36 cellular contexts compared by ENCODE assay signal in the genomic region with DNA sequence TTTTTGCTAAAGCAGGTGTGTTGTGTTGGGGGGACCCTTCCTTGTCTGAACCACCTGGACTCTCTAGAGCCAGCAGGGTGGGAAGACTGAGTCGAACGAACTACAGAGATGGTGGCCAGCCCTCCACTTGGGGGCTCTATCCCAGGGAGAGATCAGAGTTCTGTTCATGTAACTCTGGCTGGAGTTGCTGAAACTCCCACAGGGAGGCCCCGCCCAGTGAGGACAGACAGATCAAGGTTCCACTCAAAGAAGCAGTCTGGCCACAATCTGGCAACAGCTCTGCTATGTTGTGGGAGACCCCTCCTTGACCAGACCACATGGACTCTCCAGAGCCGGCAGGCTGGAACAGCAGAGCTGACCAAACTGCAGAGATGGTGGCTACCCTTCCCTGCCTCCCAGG. TPM values are rescaled to one million over a fixed set of nuclear protein-coding genes. Genes with fewer than 3 reads are reported as not detected.
"Had no signal": no experiment of that assay in that cellular context is flagged by ENCODE, and none has a peak within 500 bp of the region (broad histone marks: within the 10 kb centered on the region; RNA-seq: fewer than 3 reads in every experiment).

No MANE protein-coding gene starts in this region.

- H3K27me3 Mint-ChIP-seq: activated CD4-positive, alpha-beta memory T cell treated with anti-CD3 and anti-CD28 coated beads, Interleukin-2, amount 10 ng/mL, durations not matched to agents 7 days and 5 days; activated CD4-positive, alpha-beta T cell treated with anti-CD3 and anti-CD28 coated beads, Interleukin-2, amount 10 ng/mL, durations not matched to agents 7 days and 5 days; activated naive CD4-positive, alpha-beta T cell treated with anti-CD3 and anti-CD28 coated beads, Interleukin-2, amount 10 ng/mL, durations not matched to agents 7 days and 5 days; activated naive CD8-positive, alpha-beta T cell treated with anti-CD3 and anti-CD28 coated beads, Interleukin-2, amount 10 ng/mL, durations not matched to agents 7 days and 5 days; activated T-cell treated with anti-CD3 and anti-CD28 coated beads, Interleukin-2, amount 50 U/mL, for 24 hours; central memory CD8-positive, alpha-beta T cell; effector memory CD8-positive, alpha-beta T cell had no signal

- DNase-seq: activated CD4-positive, alpha-beta memory T cell treated with anti-CD3 and anti-CD28 coated beads, Interleukin-2, amount 10 ng/mL, durations not matched to agents 7 days and 5 days; activated CD4-positive, alpha-beta T cell treated with anti-CD3 and anti-CD28 coated beads for 1 hour; activated CD4-positive, alpha-beta T cell treated with anti-CD3 and anti-CD28 coated beads for 4 hours; activated CD4-positive, alpha-beta T cell treated with anti-CD3 and anti-CD28 coated beads, Interleukin-2, amount 10 ng/mL, durations not matched to agents 7 days and 5 days; activated CD4-positive, alpha-beta T cell treated with anti-CD3 and anti-CD28 coated beads, Interleukin-2, amount 50 U/mL, for 4 hours; activated CD8-positive, alpha-beta memory T cell treated with anti-CD3 and anti-CD28 coated beads, Interleukin-2, amount 50 U/mL, for 48 hours; activated gamma-delta T cell; activated naive CD4-positive, alpha-beta T cell; activated naive CD4-positive, alpha-beta T cell treated with anti-CD3 and anti-CD28 coated beads, Interleukin-2, amount 10 ng/mL, durations not matched to agents 7 days and 5 days; activated naive CD8-positive, alpha-beta T cell treated with anti-CD3 and anti-CD28 coated beads, Interleukin-2, amount 10 ng/mL, durations not matched to agents 7 days and 5 days; activated T-cell treated with anti-CD3 and anti-CD28 coated beads for 4 hours; activated T-cell treated with anti-CD3 and anti-CD28 coated beads, Interleukin-2, amount 50 U/mL, for 24 hours; activated T-cell treated with anti-CD3 and anti-CD28 coated beads, Interleukin-2, amount 50 U/mL, for 72 hours; cortex of kidney; dermis blood vessel endothelial cell; effector CD4-positive, alpha-beta T cell; effector memory CD8-positive, alpha-beta T cell; erythroblast; foreskin melanocyte; heart right ventricle; T-helper 2 cell had no signal

- ATAC-seq: activated naive CD4-positive, alpha-beta T cell treated with anti-CD3 and anti-CD28 coated beads, Interleukin-2, amount 50 U/mL, for 72 hours; activated T-cell treated with anti-CD3 and anti-CD28 coated beads, Interleukin-2, amount 50 U/mL, for 72 hours; effector memory CD8-positive, alpha-beta T cell; gastroesophageal sphincter; heart right ventricle; WTC11 had no signal

- H3K4me3 Mint-ChIP-seq: activated CD4-positive, alpha-beta memory T cell treated with anti-CD3 and anti-CD28 coated beads, Interleukin-2, amount 10 ng/mL, durations not matched to agents 7 days and 5 days; activated CD4-positive, alpha-beta T cell treated with anti-CD3 and anti-CD28 coated beads, Interleukin-2, amount 10 ng/mL, durations not matched to agents 7 days and 5 days; activated naive CD4-positive, alpha-beta T cell treated with anti-CD3 and anti-CD28 coated beads, Interleukin-2, amount 10 ng/mL, durations not matched to agents 7 days and 5 days; activated naive CD8-positive, alpha-beta T cell treated with anti-CD3 and anti-CD28 coated beads, Interleukin-2, amount 10 ng/mL, durations not matched to agents 7 days and 5 days; activated T-cell treated with anti-CD3 and anti-CD28 coated beads, Interleukin-2, amount 50 U/mL, for 24 hours; activated T-cell treated with anti-CD3 and anti-CD28 coated beads, Interleukin-2, amount 50 U/mL, for 72 hours; brain; central memory CD8-positive, alpha-beta T cell; effector memory CD8-positive, alpha-beta T cell; WTC11 had no signal

- H3K27me3 ChIP-seq: ascending aorta, breast epithelium, esophagus muscularis mucosa, gastroesophageal sphincter, heart right ventricle had no signal

- H3K4me1 Mint-ChIP-seq: activated CD4-positive, alpha-beta memory T cell treated with anti-CD3 and anti-CD28 coated beads, Interleukin-2, amount 10 ng/mL, durations not matched to agents 7 days and 5 days; activated CD4-positive, alpha-beta T cell treated with anti-CD3 and anti-CD28 coated beads, Interleukin-2, amount 10 ng/mL, durations not matched to agents 7 days and 5 days; activated naive CD4-positive, alpha-beta T cell treated with anti-CD3 and anti-CD28 coated beads, Interleukin-2, amount 10 ng/mL, durations not matched to agents 7 days and 5 days; activated naive CD8-positive, alpha-beta T cell treated with anti-CD3 and anti-CD28 coated beads, Interleukin-2, amount 10 ng/mL, durations not matched to agents 7 days and 5 days; brain; central memory CD8-positive, alpha-beta T cell; WTC11 had no signal

- H3K36me3 ChIP-seq: ascending aorta, breast epithelium, esophagus muscularis mucosa, gastroesophageal sphincter, heart right ventricle had no signal

- H3K36me3 Mint-ChIP-seq: activated naive CD4-positive, alpha-beta T cell treated with anti-CD3 and anti-CD28 coated beads, Interleukin-2, amount 10 ng/mL, durations not matched to agents 7 days and 5 days; activated naive CD8-positive, alpha-beta T cell treated with anti-CD3 and anti-CD28 coated beads, Interleukin-2, amount 10 ng/mL, durations not matched to agents 7 days and 5 days; brain had no signal

- H3K4me3 ChIP-seq: ascending aorta, breast epithelium, esophagus muscularis mucosa, gastroesophageal sphincter, heart right ventricle had no signal

- H3K4me1 ChIP-seq: ascending aorta, breast epithelium, esophagus muscularis mucosa, gastroesophageal sphincter, heart right ventricle had no signal

- H3K27ac Mint-ChIP-seq: activated CD4-positive, alpha-beta memory T cell treated with anti-CD3 and anti-CD28 coated beads, Interleukin-2, amount 10 ng/mL, durations not matched to agents 7 days and 5 days; activated CD4-positive, alpha-beta T cell treated with anti-CD3 and anti-CD28 coated beads, Interleukin-2, amount 10 ng/mL, durations not matched to agents 7 days and 5 days; activated naive CD4-positive, alpha-beta T cell treated with anti-CD3 and anti-CD28 coated beads, Interleukin-2, amount 10 ng/mL, durations not matched to agents 7 days and 5 days; activated naive CD4-positive, alpha-beta T cell treated with anti-CD3 and anti-CD28 coated beads, Interleukin-2, amount 50 U/mL, for 72 hours; activated naive CD8-positive, alpha-beta T cell treated with anti-CD3 and anti-CD28 coated beads, Interleukin-2, amount 10 ng/mL, durations not matched to agents 7 days and 5 days; activated T-cell treated with anti-CD3 and anti-CD28 coated beads, Interleukin-2, amount 50 U/mL, for 24 hours; activated T-cell treated with anti-CD3 and anti-CD28 coated beads, Interleukin-2, amount 50 U/mL, for 72 hours; brain; effector memory CD8-positive, alpha-beta T cell; WTC11 had no signal

- H3K27ac ChIP-seq: ascending aorta, breast epithelium, esophagus muscularis mucosa, gastroesophageal sphincter, heart right ventricle, VCaP had no signal

RNA-seq across cellular contexts. Expression of a gene that starts 20.2 kb away (rescaled TPM):
- total RNA-seq: activated CD4-positive, alpha-beta memory T cell treated with anti-CD3 and anti-CD28 coated beads, Interleukin-2, amount 10 ng/mL, durations not matched to agents 7 days and 5 days; activated CD4-positive, alpha-beta T cell treated with anti-CD3 and anti-CD28 coated beads, Interleukin-2, amount 10 ng/mL, durations not matched to agents 7 days and 5 days; activated naive CD4-positive, alpha-beta T cell treated with anti-CD3 and anti-CD28 coated beads, Interleukin-2, amount 50 U/mL, for 72 hours; activated naive CD8-positive, alpha-beta T cell treated with anti-CD3 and anti-CD28 coated beads, Interleukin-2, amount 10 ng/mL, durations not matched to agents 7 days and 5 days; activated T-cell treated with anti-CD3 and anti-CD28 coated beads, Interleukin-2, amount 50 U/mL, for 72 hours; ascending aorta; breast epithelium; cardiac septum; cerebellum; dermis blood vessel endothelial cell; esophagus muscularis mucosa; fibroblast of lung; fibroblast of villous mesenchyme; gastroesophageal sphincter; glomerular endothelial cell; heart right ventricle; T-helper 1 cell treated with Interleukin-12 subunit alpha and Interleukin-12 subunit beta and Interleukin-4 antibody, amounts not matched to agents 30 ng/mL and 1 ng/mL, for 36 hours; WTC11 had no signal
